In the genomic region with DNA sequence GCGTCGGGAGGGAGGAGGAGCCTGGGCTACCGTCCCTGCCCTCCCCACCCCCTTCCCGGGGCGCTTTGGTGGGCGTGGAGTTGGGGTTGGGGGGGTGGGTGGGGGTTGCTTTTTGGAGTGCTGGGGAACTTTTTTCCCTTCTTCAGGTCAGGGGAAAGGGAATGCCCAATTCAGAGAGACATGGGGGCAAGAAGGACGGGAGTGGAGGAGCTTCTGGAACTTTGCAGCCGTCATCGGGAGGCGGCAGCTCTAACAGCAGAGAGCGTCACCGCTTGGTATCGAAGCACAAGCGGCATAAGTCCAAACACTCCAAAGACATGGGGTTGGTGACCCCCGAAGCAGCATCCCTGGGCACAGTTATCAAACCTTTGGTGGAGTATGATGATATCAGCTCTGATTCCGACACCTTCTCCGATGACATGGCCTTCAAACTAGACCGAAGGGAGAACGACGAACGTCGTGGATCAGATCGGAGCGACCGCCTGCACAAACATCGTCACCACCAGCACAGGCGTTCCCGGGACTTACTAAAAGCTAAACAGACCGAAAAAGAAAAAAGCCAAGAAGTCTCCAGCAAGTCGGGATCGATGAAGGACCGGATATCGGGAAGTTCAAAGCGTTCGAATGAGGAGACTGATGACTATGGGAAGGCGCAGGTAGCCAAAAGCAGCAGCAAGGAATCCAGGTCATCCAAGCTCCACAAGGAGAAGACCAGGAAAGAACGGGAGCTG, we compare ENCODE assay signal across 8 cellular contexts. TPM values are rescaled to one million over a fixed set of nuclear protein-coding genes. Genes with fewer than 3 reads are reported as not detected.
DNase-seq lines count a peak whose midpoint lies in the region; ATAC-seq, FAIRE-seq and TF ChIP-seq lines count a peak whose summit lies in the region.

No MANE protein-coding gene starts in this region.

- FAIRE-seq in small intestine (lab: Jason Lieb, UNC): no peak

- no peak for TF ChIP-seq CTCF in brain microvascular endothelial cell (IDR thresholded peaks at IDR 0.05; ENCODE audit: low read depth, low read length, missing control alignments)

- peak; percentile 9 for ATAC-seq in HG02870 (IDR thresholded peaks at IDR 0.05; ENCODE audit: unreplicated experiment)
- ATAC-seq in HG03175 (IDR thresholded peaks at IDR 0.05; ENCODE audit: unreplicated experiment): no peak

- no peaks in the 10 kb centered on the region for H3K27me3 ChIP-seq in SJSA1 (replicated peaks)
- no peaks in the 10 kb centered on the region for H3K27me3 ChIP-seq in brain microvascular endothelial cell (replicated peaks)
- H3K27me3 ChIP-seq in small intestine (ENCODE audit: control insufficient read depth in 2 of 2, insufficient read depth in 2 of 2, low read length in 2 of 2): no peaks in the 10 kb centered on the region

- 0 to 1% (median 1%) methylated on average over 35 to 37 of the region's 37 CpGs for WGBS in small intestine, 3 donors

- H3K4me3 ChIP-seq in SJSA1: peak overlapping the region; percentile 84
- peak overlapping the region; percentile 97 for H3K4me3 ChIP-seq in brain microvascular endothelial cell (ENCODE audit: low read depth, low read length)
- peak overlapping the region; percentile 85 for H3K4me3 ChIP-seq in small intestine (ENCODE audit: low read depth in 1 of 2, low read length in 2 of 2)

- peak; percentile 35 to 59 for DNase-seq in NCI-H526 (lab: John Stamatoyannopoulos, UW)
- DNase-seq in NCI-H526 treated with DMSO at 0.1 percent for 48 hours (lab: John Stamatoyannopoulos, UW): no peak
- DNase-seq in SJSA1 (ENCODE audit: low read depth in 1 of 2, low spot score in 2 of 2): peak; percentile 46 to 75
- DNase-seq in brain microvascular endothelial cell: peak; percentile 43
- DNase-seq in iPS-NIHi11 (ENCODE audit: low spot score): peak; percentile 75
- DNase-seq in small intestine: peak; percentile 48

- in situ Hi-C loops in brain microvascular endothelial cell (cut with HindIII; ENCODE audit: low pct_ligation_motif_present, low sequenced_read_pairs): no loop called here

- peak overlapping the region; percentile 87 for H3K27ac ChIP-seq in SJSA1
- H3K27ac ChIP-seq in brain microvascular endothelial cell: peak overlapping the region; percentile 96
- peak overlapping the region; percentile 98 for H3K27ac ChIP-seq in small intestine (ENCODE audit: low read depth in 1 of 2, low read length in 1 of 2)

- H3K36me3 ChIP-seq in SJSA1: peaks cover 16% of the 10 kb centered on the region; the same call in 1 of the 2 replicates
- H3K36me3 ChIP-seq in brain microvascular endothelial cell (replicated peaks): peaks cover under 1% of the 10 kb centered on the region
- H3K36me3 ChIP-seq in small intestine (ENCODE audit: control insufficient read depth in 2 of 2, insufficient read depth in 2 of 2, low read length in 2 of 2): no peaks in the 10 kb centered on the region

- 0 out of 2 replicates have a peak, but pooled peaks cover 3% of the 10 kb centered on the region for H3K4me1 ChIP-seq in SJSA1 (replicated peaks)
- no peaks in the 10 kb centered on the region for H3K4me1 ChIP-seq in small intestine (ENCODE audit: control insufficient read depth in 2 of 2, insufficient read depth in 1 of 2, low read depth in 1 of 2, low read length in 1 of 2)

- H3K9me3 ChIP-seq in SJSA1 (replicated peaks) (0 out of 2 replicates have a peak, but pooled peaks cover 4% of the 10 kb centered on the region), small intestine (ENCODE audit: control insufficient read depth, low read depth) (no peaks in the 10 kb centered on the region)

RNA-seq across cellular contexts. Expression of gene CDK12, which starts 0.8 kb away (rescaled TPM):
- 22.8 and 33.6 TPM in 2 replicates for total RNA-seq in SJSA1 (2014; rRNA removed; shearing (Covaris generic))
- polyA plus RNA-seq in small intestine: 10 to 100 TPM in 1 of 3 donors, 1 to 10 TPM in 2; 6.2 to 15.5 (median 7.2) TPM

RNA-seq across cellular contexts. Expression of gene MED1, which starts 11.0 kb away (rescaled TPM):
- total RNA-seq in SJSA1 (2014; rRNA removed; shearing (Covaris generic)): 12.5 and 15.4 TPM in 2 replicates
- 10 to 100 TPM in 1 of 3 donors, 1 to 10 TPM in 2; 4.5 to 13.8 (median 6.2) TPM for polyA plus RNA-seq in small intestine
